ENCODE assay signal across 8 cellular contexts in genomic region chr9:134375430-134376385, GRCh38. TPM values are rescaled to one million over a fixed set of nuclear protein-coding genes. Genes with fewer than 3 reads are reported as not detected.
DNase-seq lines count a peak whose midpoint lies in the region; ATAC-seq and TF ChIP-seq lines count a peak whose summit lies in the region.

No MANE protein-coding gene starts in this region.

- peaks cover 30% of the 10 kb centered on the region for H3K4me1 ChIP-seq in foreskin keratinocyte
- peaks cover 98 to 100% of the 10 kb centered on the region in 2 experiments for H3K4me1 ChIP-seq in neutrophil (ENCODE audit: control insufficient read depth in 1 of 2, insufficient read depth in 1 of 2, low read depth in 1 of 2, low read length in 1 of 2)

- no peaks in the 10 kb centered on the region for H3K9me3 ChIP-seq in neutrophil

- TF ChIP-seq CTCF in AG10803 (conservative IDR thresholded peaks at IDR 0.05; ENCODE audit: low read length) (no peak), VCaP (conservative IDR thresholded peaks at IDR 0.05) (no peak), foreskin keratinocyte (conservative IDR thresholded peaks at IDR 0.05) (peak; percentile 10), neutrophil (IDR thresholded peaks at IDR 0.05) (no peak)

- H3K4me3 ChIP-seq in AG10803 (ENCODE audit: low read length) (no peak overlapping the region), neutrophil (ENCODE audit: low read depth in 1 of 2, low read length in 1 of 2) (peak overlapping the region; percentile 53 to 56)

- H3K36me3 ChIP-seq in neutrophil = no peaks in the 10 kb centered on the region

- DNase-seq in AG10803 (ENCODE audit: low read depth) (peak; percentile 24), foreskin keratinocyte (no peak), NCI-H2107 treated with DMSO at 0.1 percent for 48 hours (lab: John Stamatoyannopoulos, UW; ENCODE audit: unreplicated experiment) (no peak)
- DNase-seq in activated naive CD4-positive, alpha-beta T cell treated with Interleukin-2 at 50 U/mL for 16 hours = no peak

- H3K27me3 ChIP-seq in foreskin keratinocyte (no peaks in the 10 kb centered on the region), neutrophil (no peaks in the 10 kb centered on the region)

- ATAC-seq in foreskin keratinocyte = peak; percentile 1
- no peak for ATAC-seq in GM21528 (IDR thresholded peaks at IDR 0.05; ENCODE audit: low FRiP score, unreplicated experiment)
- no peak for ATAC-seq in HG02678 (IDR thresholded peaks at IDR 0.05; ENCODE audit: unreplicated experiment)

- H3K27ac ChIP-seq in VCaP (peak overlapping the region; percentile 84), foreskin keratinocyte (peak overlapping the region; percentile 31), neutrophil (peak overlapping the region; percentile 99)

RNA-seq across cellular contexts. Expression of gene RXRA, which starts 49.5 kb away (rescaled TPM):
- 24.1 and 25.2 TPM in 2 replicates for total RNA-seq in foreskin keratinocyte
- 16.5 and 18.3 TPM in 2 replicates for polyA plus RNA-seq in foreskin keratinocyte

Comparison
In these comparisons a context has a peak if more than half of its experiments do, and no peak if none do; other contexts are left out.
1. H3K27ac ChIP-seq: peak in every context shown above with its lines; median percentile 99 in neutrophil; 84 in VCaP; 31 in foreskin keratinocyte.